In genomic region chr15:57692709-57693108, GRCh38 we compare ENCODE assay signal across 24 cellular contexts. TPM values are rescaled to one million over a fixed set of nuclear protein-coding genes. Genes with fewer than 3 reads are reported as not detected.
DNase-seq lines count a peak whose midpoint lies in the region; ATAC-seq, FAIRE-seq and TF ChIP-seq lines count a peak whose summit lies in the region.
"Had no signal": no experiment of that assay in that cellular context is flagged by ENCODE, and none has a peak within 500 bp of the region (broad histone marks: within the 10 kb centered on the region; RNA-seq: fewer than 3 reads in every experiment).

No MANE protein-coding gene starts in this region.

- no peak for TF ChIP-seq CTCF in endothelial cell (IDR thresholded peaks at IDR 0.05; ENCODE audit: unreplicated experiment)
- no peak for TF ChIP-seq CTCF in kidney (IDR thresholded peaks at IDR 0.05; ENCODE audit: borderline replicate concordance, extremely low read depth, insufficient read depth)
- no peak for TF ChIP-seq CTCF in uterus (IDR thresholded peaks at IDR 0.05)
- no peak for TF ChIP-seq CTCF in HepG2 (CRISPR knock-in tag; IDR thresholded peaks at IDR 0.05)

- H3K9me3 ChIP-seq in kidney (ENCODE audit: control insufficient read depth in 1 of 2, low read length in 2 of 2) = no peaks in the 10 kb centered on the region
- no peaks in the 10 kb centered on the region for H3K9me3 ChIP-seq in uterus
- no peaks in the 10 kb centered on the region for H3K9me3 ChIP-seq in HepG2 (ENCODE audit: low read length)
- H3K9me3 ChIP-seq: A549 had no signal

- H3K27ac ChIP-seq in kidney (ENCODE audit: low read depth in 2 of 2, low read length in 2 of 2) (peak overlapping the region in 1 of 2 donors; percentile 37), uterus (peak overlapping the region; percentile 54 to 62), HepG2 (ENCODE audit: extremely low read length, insufficient read depth, low read length) (no peak overlapping the region)
- H3K27ac ChIP-seq: A549, WERI-Rb-1 had no signal

- POLR2A ChIA-PET in HepG2 (lab: Yijun Ruan, JAX) = no interaction called here

- whole genome bisulfite sequencing in HepG2 (ENCODE audit: low lambda C conversion rate) = 0% methylated on average over 1 of the region's 1 CpG

- H3K27me3 Mint-ChIP-seq in endothelial cell (ENCODE audit: unreplicated experiment) = peaks cover 3% of the 10 kb centered on the region

- BruUV-seq in HepG2 (replicated peaks; lab: Mats Ljungman, UMichigan) = no TSS peak

- FAIRE-seq in kidney (lab: Jason Lieb, UNC) = peak; percentile 50
- no peak for FAIRE-seq in HepG2 (lab: Jason Lieb, UNC)
- FAIRE-seq: colon, GM19239, K562, urothelium cell line had no signal

- peaks cover 10% of the 10 kb centered on the region for H3K36me3 Mint-ChIP-seq in endothelial cell (ENCODE audit: low read depth, unreplicated experiment)
- H3K36me3 Mint-ChIP-seq: activated CD4-positive, alpha-beta memory T cell treated with anti-CD3 and anti-CD28 coated beads for 36 hours; activated naive CD8-positive, alpha-beta T cell treated with anti-CD3 and anti-CD28 coated beads, Interleukin-2, amount 10 ng/mL, durations not matched to agents 7 days and 5 days; CD4-positive, alpha-beta memory T cell had no signal

- no peaks in the 10 kb centered on the region for H4K20me1 ChIP-seq in HepG2 (ENCODE audit: insufficient read depth, low read length)

- DNase-seq in Right ventricle myocardium inferior (ENCODE audit: missing footprints) (no peak), cardiac septum (ENCODE audit: low spot score) (no peak), endothelial cell (ENCODE audit: low spot score) (no peak), kidney (no peak), uterus (no peak), posterior cingulate gyrus (no peak), HepG2 (ENCODE audit: low spot score) (no peak)
- DNase-seq: activated CD4-positive, alpha-beta memory T cell treated with anti-CD3 and anti-CD28 coated beads for 36 hours; activated naive CD8-positive, alpha-beta T cell treated with anti-CD3 and anti-CD28 coated beads, Interleukin-2, amount 10 ng/mL, durations not matched to agents 7 days and 5 days; activated T-cell treated with anti-CD3 and anti-CD28 coated beads, Interleukin-2, amount 50 U/mL, for 48 hours; CD4-positive, alpha-beta memory T cell; DMS79 treated with DMSO at 0.1 percent for 48 hours; erythroblast; hippocampal formation; NCI-H1105; NCI-H82; stimulated activated naive CD8-positive, alpha-beta T cell treated with anti-CD3 and anti-CD28 coated beads, Interleukin-15, Interleukin-2, amounts not matched to agents 100 U/mL and 50 U/mL, for 24 hours; WERI-Rb-1 had no signal

- H3K9ac ChIP-seq in kidney (ENCODE audit: low read length in 2 of 2) = no peak overlapping the region
- no peak overlapping the region for H3K9ac ChIP-seq in HepG2 (ENCODE audit: insufficient read depth, low read depth, low read length)

- H2AFZ ChIP-seq in HepG2 (ENCODE audit: low read length) = no peak overlapping the region

- in situ Hi-C loops in HepG2 (cut with HindIII; ENCODE audit: extremely low pct_ligation_motif_present, low pct_unique_long_range_greater_than_20kb) = no loop called here

- H3K27me3 ChIP-seq in uterus = no peaks in the 10 kb centered on the region
- H3K27me3 ChIP-seq in HepG2 (ENCODE audit: control insufficient read depth in 1 of 2, insufficient read depth in 2 of 2, low read length in 2 of 2) = peaks cover 0 to 4% of the 10 kb centered on the region in 2 experiments; a peak in 3 of 5 replicates

- peaks cover 40% of the 10 kb centered on the region for H3K4me1 Mint-ChIP-seq in endothelial cell (ENCODE audit: unreplicated experiment)
- H3K4me1 Mint-ChIP-seq: activated naive CD8-positive, alpha-beta T cell treated with anti-CD3 and anti-CD28 coated beads, Interleukin-2, amount 10 ng/mL, durations not matched to agents 7 days and 5 days; CD4-positive, alpha-beta memory T cell had no signal

- TF ChIP-seq RAD21 in HepG2 (CRISPR knock-in tag; IDR thresholded peaks at IDR 0.05) = no peak

- H3K79me2 ChIP-seq in HepG2 (ENCODE audit: insufficient read depth, low read length) = no peaks in the 10 kb centered on the region

- intact Hi-C loops in Right ventricle myocardium inferior (cut with DNase I) (no loop called here), cardiac septum (cut with DNase I) (no loop called here), kidney (cut with DNase I) (no loop called here), uterus (cut with DNase I; ENCODE audit: low total_unique reads) (no loop called here), posterior cingulate gyrus (cut with DNase I) (no loop called here), HepG2 (cut with micrococcal nuclease; ENCODE audit: unreplicated experiment) (no loop called here)

- ATAC-seq in Right ventricle myocardium inferior = peak; percentile 29
- no peak for ATAC-seq in GM19455 (IDR thresholded peaks at IDR 0.05; ENCODE audit: unreplicated experiment)
- ATAC-seq in HepG2 = no peak
- ATAC-seq: A549; K562; stimulated activated naive CD8-positive, alpha-beta T cell treated with anti-CD3 and anti-CD28 coated beads, Interleukin-15, Interleukin-2, amounts not matched to agents 100 U/mL and 50 U/mL, for 24 hours had no signal

- no peak for TF ChIP-seq EP300 in HepG2 (IDR thresholded peaks at IDR 0.05; ENCODE audit: low read depth in 2 of 2, low read length in 2 of 2)
- no peak for TF ChIP-seq EP300 in HepG2 (CRISPR knock-in tag; IDR thresholded peaks at IDR 0.05; ENCODE audit: borderline replicate concordance)

- H3K4me1 ChIP-seq in kidney (ENCODE audit: control insufficient read depth in 1 of 2, insufficient read depth in 1 of 2, low read depth in 1 of 2, low read length in 2 of 2) (no peaks in the 10 kb centered on the region), uterus (peaks cover 6 to 15% of the 10 kb centered on the region in 2 donors), HepG2 (ENCODE audit: insufficient read depth, low read length) (no peaks in the 10 kb centered on the region)
- H3K4me1 ChIP-seq: A549 had no signal

- no peaks in the 10 kb centered on the region for H3K9me3 Mint-ChIP-seq in endothelial cell (ENCODE audit: unreplicated experiment)
- H3K9me3 Mint-ChIP-seq: activated CD4-positive, alpha-beta memory T cell treated with anti-CD3 and anti-CD28 coated beads for 36 hours; activated naive CD8-positive, alpha-beta T cell treated with anti-CD3 and anti-CD28 coated beads, Interleukin-2, amount 10 ng/mL, durations not matched to agents 7 days and 5 days; CD4-positive, alpha-beta memory T cell had no signal

- no peak overlapping the region for H3K4me3 Mint-ChIP-seq in endothelial cell (ENCODE audit: unreplicated experiment)
- H3K4me3 Mint-ChIP-seq: activated CD4-positive, alpha-beta memory T cell treated with anti-CD3 and anti-CD28 coated beads for 36 hours; activated naive CD8-positive, alpha-beta T cell treated with anti-CD3 and anti-CD28 coated beads, Interleukin-2, amount 10 ng/mL, durations not matched to agents 7 days and 5 days; CD4-positive, alpha-beta memory T cell had no signal

- H3K36me3 ChIP-seq in kidney (ENCODE audit: control insufficient read depth in 1 of 2, insufficient read depth in 2 of 2, low read length in 2 of 2) (no peaks in the 10 kb centered on the region), uterus (no peaks in the 10 kb centered on the region), HepG2 (replicated peaks in 1 of 2; ENCODE audit: control insufficient read depth in 1 of 2, insufficient read depth in 2 of 2, low read length in 2 of 2) (no peaks in the 10 kb centered on the region)
- H3K36me3 ChIP-seq: WERI-Rb-1 had no signal

- no peak overlapping the region for H3K4me2 ChIP-seq in HepG2 (ENCODE audit: low read depth, low read length)
- H3K4me2 ChIP-seq: A549 had no signal

- CTCF ChIA-PET in HepG2 (lab: Yijun Ruan, JAX; ENCODE audit: low intra/inter-chr PET ratio, low total read pairs) = no interaction called here

- H3K4me3 ChIP-seq in kidney (ENCODE audit: low read length in 2 of 2) (no peak overlapping the region), uterus (no peak overlapping the region), HepG2 (replicated peaks in 1 of 3; ENCODE audit: insufficient read depth in 1 of 3, low read depth in 2 of 3, low read length in 3 of 3) (no peak overlapping the region)
- H3K4me3 ChIP-seq: A549, K562 had no signal

- TF ChIP-seq POLR2A in uterus (IDR thresholded peaks at IDR 0.05) (no peak), HepG2 (IDR thresholded peaks at IDR 0.05; ENCODE audit: insufficient read depth in 1 of 2, low read depth in 2 of 2, low read length in 2 of 2) (no peak)

- H3K27ac Mint-ChIP-seq in endothelial cell (ENCODE audit: unreplicated experiment) = peak overlapping the region; percentile 45
- H3K27ac Mint-ChIP-seq: activated CD4-positive, alpha-beta memory T cell treated with anti-CD3 and anti-CD28 coated beads for 36 hours; activated naive CD8-positive, alpha-beta T cell treated with anti-CD3 and anti-CD28 coated beads, Interleukin-2, amount 10 ng/mL, durations not matched to agents 7 days and 5 days; CD4-positive, alpha-beta memory T cell had no signal

RNA-seq across cellular contexts. Expression of gene POLR2M, which starts 13.8 kb away (rescaled TPM):
- 42.6 TPM for total RNA-seq in Right ventricle myocardium inferior
- total RNA-seq in cardiac septum = 80.8 TPM
- 70.8 TPM for total RNA-seq in endothelial cell (ENCODE audit: unreplicated experiment)
- 77.0 TPM for total RNA-seq in kidney
- 16.5 TPM for polyA plus RNA-seq in kidney (ENCODE audit: insufficient read depth, low read depth, low replicate concordance)
- 1,000 to 10,000 TPM in 2 of 4 donors, 100 to 1,000 TPM in 1, 10 to 100 TPM in 1; 95.2 to 1,545 (median 900) TPM for total RNA-seq in uterus
- total RNA-seq in HepG2 (2016; rRNA removed; fragmentation: Illumina TruSeq; extraction: Trizol) = 48.5 and 61.8 TPM in 2 replicates
- 4.0 and 5.4 TPM in 2 replicates for total RNA-seq in HepG2 (2016; cell fraction: cytosol; rRNA removed; fragmentation: Illumina TruSeq; extraction: Trizol; ENCODE audit: low read depth)
- total RNA-seq in HepG2 (2016; cell fraction: insoluble cytoplasmic fraction; rRNA removed; fragmentation: Illumina TruSeq; extraction: Trizol) = 39.5 and 65.0 TPM in 2 replicates
- total RNA-seq in HepG2 (2016; cell fraction: membrane; rRNA removed; fragmentation: Illumina TruSeq; extraction: Trizol) = 21.6 and 23.1 TPM in 2 replicates
- total RNA-seq in HepG2 (2016; cell fraction: nucleus; rRNA removed; fragmentation: Illumina TruSeq; extraction: Trizol) = 23.3 and 26.3 TPM in 2 replicates
- 24.4 and 25.9 TPM in 2 replicates for polyA plus RNA-seq in HepG2 (2011; rRNA removed)
- polyA plus RNA-seq in HepG2 (2011; cell fraction: cytosol; rRNA removed) = 23.8 and 62.0 TPM in 2 replicates
- polyA plus RNA-seq in HepG2 (2011; cell fraction: nucleus; rRNA removed) = 43.6 and 62.6 TPM in 2 replicates
- polyA plus RNA-seq in HepG2 (2012) = 14.3 and 21.4 TPM in 2 replicates
- polyA plus RNA-seq in HepG2 (2016; cell fraction: cytosol; fragmentation: Illumina TruSeq; extraction: Trizol; ENCODE audit: low read depth) = 2.4 and 3.3 TPM in 2 replicates
- 41.3 and 47.7 TPM in 2 replicates for polyA plus RNA-seq in HepG2 (2016; cell fraction: insoluble cytoplasmic fraction; fragmentation: Illumina TruSeq; extraction: Trizol; ENCODE audit: low read depth)
- polyA plus RNA-seq in HepG2 (2016; cell fraction: membrane; fragmentation: Illumina TruSeq; extraction: Trizol; ENCODE audit: low read depth) = 10.0 and 11.0 TPM in 2 replicates
- polyA plus RNA-seq in HepG2 (2016; cell fraction: nucleus; fragmentation: Illumina TruSeq; extraction: Trizol; ENCODE audit: insufficient read depth, low read depth) = 14.2 and 15.8 TPM in 2 replicates
- 38.9 and 73.5 TPM in 2 replicates for polyA minus RNA-seq in HepG2 (2011; rRNA and poly(A)+ RNA removed; ENCODE audit: low replicate concordance)
- 20.3 and 42.4 TPM in 2 replicates for polyA minus RNA-seq in HepG2 (2011; cell fraction: cytosol; rRNA and poly(A)+ RNA removed)
- polyA minus RNA-seq in HepG2 (2011; cell fraction: nucleus; rRNA and poly(A)+ RNA removed) = 14.2 and 21.1 TPM in 2 replicates
